Comparison of ENCODE assay signal across 1 cellular context in the genomic region with DNA sequence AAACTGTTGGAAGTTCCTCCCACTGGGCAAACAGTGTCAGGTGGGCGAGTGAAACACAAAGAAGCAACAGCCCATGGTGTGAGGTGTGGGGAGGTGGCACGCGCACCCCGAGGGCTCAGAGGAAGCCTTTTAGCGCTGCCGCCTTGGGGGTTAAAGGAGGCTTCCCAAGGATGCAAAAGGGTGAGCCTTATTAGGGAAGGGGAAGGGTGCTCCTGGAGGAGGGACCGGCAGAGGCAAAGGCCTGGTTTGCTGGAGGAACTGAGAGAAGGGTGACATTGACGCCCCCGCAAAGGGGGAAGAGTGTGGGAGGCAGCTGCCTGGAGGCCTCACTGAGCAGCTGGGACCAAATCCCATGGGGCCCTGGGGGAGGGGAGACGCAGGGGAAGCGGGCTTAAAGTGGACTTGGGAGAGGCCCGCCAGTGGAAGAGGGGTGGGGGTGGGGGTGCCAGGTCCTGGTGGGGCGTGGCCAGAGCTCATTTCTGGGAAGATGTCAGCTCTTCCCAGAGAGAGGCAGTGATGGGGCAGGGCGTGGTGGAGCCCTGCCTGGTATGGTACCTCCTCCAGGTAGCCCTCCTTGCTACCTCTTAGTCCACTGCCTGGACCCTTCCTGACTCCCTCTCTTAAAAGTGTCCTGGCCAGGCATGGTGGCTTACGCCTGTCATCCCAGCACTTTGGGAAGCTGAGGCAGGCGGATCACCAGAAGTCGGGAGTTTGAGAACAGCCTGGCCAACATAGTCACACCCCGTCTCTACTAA.
A peak's percentile ranks its signal among the peaks of the same experiment; 100 is the strongest.
TF ChIP-seq lines count a peak whose summit lies in the region.

No MANE protein-coding gene starts in this region.

TF ChIP-seq in A549, 52 proteins besides CTCF, POLR2A, EP300 and RAD21 (continued from another document):
- TF ChIP-seq ZFP36 (IDR thresholded peaks at IDR 0.05; ENCODE audit: borderline replicate concordance, partially characterized antibody): peak; percentile 42
- no peak for TF ChIP-seq FOSL2 (IDR thresholded peaks at IDR 0.05)
- no peak for TF ChIP-seq FOSL2 (CRISPR knock-in tag; IDR thresholded peaks at IDR 0.05)
- no peak for TF ChIP-seq JUNB (IDR thresholded peaks at IDR 0.05)
- TF ChIP-seq RNF2 (IDR thresholded peaks at IDR 0.05; ENCODE audit: borderline replicate concordance, low read depth): no peak
- no peak for TF ChIP-seq ZC3H11A (IDR thresholded peaks at IDR 0.05)
